ENCODE assay signal across 23 cellular contexts in the genomic region with DNA sequence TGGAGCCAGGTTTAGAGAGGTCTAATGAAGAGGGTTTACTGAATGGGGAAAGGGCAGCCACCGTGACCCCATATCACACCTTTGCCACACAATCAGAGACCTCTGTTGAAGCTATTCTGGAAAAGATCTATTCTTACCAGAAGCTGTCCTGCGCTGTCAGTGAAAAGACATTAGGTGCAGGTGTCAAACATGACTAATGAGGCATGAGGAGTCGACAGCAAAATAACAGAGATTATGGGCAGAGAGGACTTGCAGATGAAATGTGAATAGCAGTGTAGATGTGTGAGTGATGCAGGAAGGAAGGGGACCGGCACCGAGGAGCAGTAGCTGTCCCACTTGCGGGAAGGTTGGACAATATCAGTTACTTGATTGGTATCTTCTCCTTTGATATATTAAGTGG.
"Had no signal": no experiment of that assay in that cellular context is flagged by ENCODE, and none has a peak within 500 bp of the region (broad histone marks: within the 10 kb centered on the region; RNA-seq: fewer than 3 reads in every experiment).

No MANE protein-coding gene starts in this region.

- DNase-seq: Kasumi-1, MM.1S, NCI-H1092 treated with DMSO at 0.1 percent for 48 hours, NCI-H146, NCI-H1694 treated with DMSO at 0.1 percent for 48 hours, NCI-H2029, NCI-H2081 treated with DMSO at 0.1 percent for 48 hours, NCI-H345, NCI-H446 treated with DMSO at 0.1 percent for 48 hours, NCI-H510A treated with DMSO at 0.1 percent for 48 hours, NCI-H526, NCI-H748 treated with DMSO at 0.1 percent for 48 hours, OCI-M1, PC-9, Peyer's patch, SHP77 treated with DMSO at 0.1 percent for 48 hours, SJCRH30, T-helper 2 cell had no signal

- H3K9me3 ChIP-seq: Peyer's patch, SJCRH30 had no signal

- H3K4me2 ChIP-seq: KMS-11, PC-9 had no signal

- ATAC-seq: K562, Right ventricle myocardium inferior had no signal

- H3K27ac ChIP-seq: HL-60, KMS-11, PC-9, Peyer's patch, SJCRH30, SK-N-MC had no signal

- H3K4me1 ChIP-seq: Peyer's patch, SJCRH30 had no signal

- H3K36me3 ChIP-seq: Peyer's patch, SJCRH30 had no signal

- H3K4me3 ChIP-seq: K562, PC-9, Peyer's patch, SJCRH30, SK-N-MC had no signal

- H3K9ac ChIP-seq: KMS-11 had no signal

- H2AFZ ChIP-seq: PC-9 had no signal

- H3K27me3 ChIP-seq: Peyer's patch, SJCRH30 had no signal
